ENCODE assay signal across 8 cellular contexts in genomic region chr2:120109186-120110061, GRCh38.
A peak's percentile ranks its signal among the peaks of the same experiment; 100 is the strongest.
DNase-seq lines count a peak whose midpoint lies in the region; ATAC-seq and TF ChIP-seq lines count a peak whose summit lies in the region.

No MANE protein-coding gene starts in this region.

- peaks cover 54% of the 10 kb centered on the region for H3K36me3 ChIP-seq in endodermal cell (ENCODE audit: control insufficient read depth, insufficient read depth, low read length)
- no peaks in the 10 kb centered on the region for H3K36me3 ChIP-seq in naive thymus-derived CD4-positive, alpha-beta T cell (ENCODE audit: control insufficient read depth in 2 of 3, insufficient read depth in 3 of 3, low read length in 3 of 3)

- WGBS in endodermal cell (ENCODE audit: insufficient coverage in 1 of 2, insufficient read length in 1 of 2), 2 experiments: 79 to 90% methylated on average over 2 to 3 of the region's 3 CpGs

- no peaks in the 10 kb centered on the region for H3K27me3 Mint-ChIP-seq in activated CD4-positive, alpha-beta T cell treated with anti-CD3 and anti-CD28 coated beads for 36 hours
- H3K27me3 Mint-ChIP-seq in endodermal cell (ENCODE audit: insufficient read depth): no peaks in the 10 kb centered on the region
- H3K27me3 Mint-ChIP-seq in naive thymus-derived CD4-positive, alpha-beta T cell: peaks cover 0 to 33% (median 0%) of the 10 kb centered on the region in 5 donors
- no peaks in the 10 kb centered on the region for H3K27me3 Mint-ChIP-seq in WTC11 (ENCODE audit: low read depth)

- peaks cover 3% of the 10 kb centered on the region for H3K36me3 Mint-ChIP-seq in activated CD4-positive, alpha-beta T cell treated with anti-CD3 and anti-CD28 coated beads for 36 hours (ENCODE audit: low read depth)
- peaks cover 13% of the 10 kb centered on the region for H3K36me3 Mint-ChIP-seq in endodermal cell (ENCODE audit: low read depth)
- peaks cover 0 to 17% (median 5%) of the 10 kb centered on the region in 5 donors for H3K36me3 Mint-ChIP-seq in naive thymus-derived CD4-positive, alpha-beta T cell
- H3K36me3 Mint-ChIP-seq in WTC11: no peaks in the 10 kb centered on the region

- H3K4me3 Mint-ChIP-seq in activated CD4-positive, alpha-beta T cell treated with anti-CD3 and anti-CD28 coated beads for 36 hours: peak overlapping the region; percentile 3
- no peak overlapping the region for H3K4me3 Mint-ChIP-seq in endodermal cell
- peak overlapping the region; percentile 30 to 87 (median 70) for H3K4me3 Mint-ChIP-seq in naive thymus-derived CD4-positive, alpha-beta T cell
- H3K4me3 Mint-ChIP-seq in WTC11: no peak overlapping the region

- ATAC-seq in activated CD4-positive, alpha-beta T cell treated with anti-CD3 and anti-CD28 coated beads for 36 hours: peak; percentile 78
- ATAC-seq in naive thymus-derived CD4-positive, alpha-beta T cell: peak; percentile 80
- ATAC-seq in WTC11: no peak

- no peak for TF ChIP-seq CTCF in endodermal cell (conservative IDR thresholded peaks at IDR 0.05)
- no peak for TF ChIP-seq CTCF in WTC11 (IDR thresholded peaks at IDR 0.05)

- peak overlapping the region; percentile 22 for H3K4me3 ChIP-seq in endodermal cell (ENCODE audit: low read length)
- peak overlapping the region; percentile 34 for H3K4me3 ChIP-seq in naive thymus-derived CD4-positive, alpha-beta T cell (ENCODE audit: low read length)

- no peaks in the 10 kb centered on the region for H3K9me3 ChIP-seq in endodermal cell (ENCODE audit: control insufficient read depth, low read length)
- H3K9me3 ChIP-seq in naive thymus-derived CD4-positive, alpha-beta T cell (ENCODE audit: control insufficient read depth in 2 of 3, low read length in 3 of 3): no peaks in the 10 kb centered on the region

- no peak for DNase-seq in activated CD4-positive, alpha-beta T cell treated with anti-CD3 and anti-CD28 coated beads for 36 hours
- no peak for DNase-seq in activated CD4-positive, alpha-beta T cell treated with anti-CD3 and anti-CD28 coated beads, Interleukin-2, amount 50 U/mL, for 1 hour
- DNase-seq in HPDE6-E6E7 (ENCODE audit: extremely low spot score) (peak; percentile 10), SHP77 (lab: John Stamatoyannopoulos, UW) (peak; percentile 7 to 12), endodermal cell (no peak), NCI-H2107 (lab: John Stamatoyannopoulos, UW) (no peak), WTC11 (ENCODE audit: low spot score) (no peak)
- peak in 7 of 9 donors; percentile 14 to 73 (median 67) for DNase-seq in naive thymus-derived CD4-positive, alpha-beta T cell

- peaks cover 4% of the 10 kb centered on the region for H3K9me3 Mint-ChIP-seq in activated CD4-positive, alpha-beta T cell treated with anti-CD3 and anti-CD28 coated beads for 36 hours (ENCODE audit: low read depth)
- H3K9me3 Mint-ChIP-seq in endodermal cell (no peaks in the 10 kb centered on the region), WTC11 (no peaks in the 10 kb centered on the region)
- H3K9me3 Mint-ChIP-seq in naive thymus-derived CD4-positive, alpha-beta T cell: peaks cover 0 to 9% (median 0%) of the 10 kb centered on the region in 11 donors

- CTCF ChIA-PET in activated CD4-positive, alpha-beta T cell treated with anti-CD3 and anti-CD28 coated beads for 36 hours (lab: Charles Lee): interaction anchor here (0.6 to 6.6 kb wide), 18 partner anchors 8 to 1483 kb away, joined by 3 to 82 read pairs (median 4); no protein-coding TSS in a partner anchor
- CTCF ChIA-PET in naive thymus-derived CD4-positive, alpha-beta T cell (lab: Charles Lee): interaction anchor here (0.8 to 4.8 kb wide), 12 partner anchors 9 to 405 kb away, joined by 3 to 60 read pairs (median 3); no protein-coding TSS in a partner anchor
- CTCF ChIA-PET in WTC11 (lab: Charles Lee): no interaction called here

- H3K4me1 Mint-ChIP-seq in activated CD4-positive, alpha-beta T cell treated with anti-CD3 and anti-CD28 coated beads for 36 hours: peaks cover 28% of the 10 kb centered on the region
- H3K4me1 Mint-ChIP-seq in endodermal cell (peaks cover 19% of the 10 kb centered on the region), WTC11 (no peaks in the 10 kb centered on the region)
- H3K4me1 Mint-ChIP-seq in naive thymus-derived CD4-positive, alpha-beta T cell: peaks cover 19 to 44% (median 36%) of the 10 kb centered on the region in 7 donors

- peak overlapping the region; percentile 88 for H3K27ac Mint-ChIP-seq in activated CD4-positive, alpha-beta T cell treated with anti-CD3 and anti-CD28 coated beads for 36 hours
- H3K27ac Mint-ChIP-seq in endodermal cell: no peak overlapping the region
- H3K27ac Mint-ChIP-seq in naive thymus-derived CD4-positive, alpha-beta T cell: peak overlapping the region; percentile 10 to 90 (median 72)
- H3K27ac Mint-ChIP-seq in WTC11: no peak overlapping the region

- intact Hi-C loops in activated CD4-positive, alpha-beta T cell treated with anti-CD3 and anti-CD28 coated beads for 36 hours (cut with DNase I, micrococcal nuclease): loop anchor here (1.0 to 10.0 kb wide), 8 partner anchors 66 to 571 kb away; partner anchors contain the start of gene EPB41L5 (in 1 of the 2)
- intact Hi-C loops in naive thymus-derived CD4-positive, alpha-beta T cell (cut with micrococcal nuclease): loop anchor here (1.0 to 5.0 kb wide), 13 partner anchors 66 to 571 kb away; partner anchors contain the start of genes PTPN4 (in 2 of the 2), RALB (in 1 of the 2) and TMEM185B (in 1 of the 2)

- H3K4me1 ChIP-seq in endodermal cell (ENCODE audit: control insufficient read depth, insufficient read depth, low read length): peaks cover 7% of the 10 kb centered on the region
- peaks cover 17 to 21% of the 10 kb centered on the region in 2 donors for H3K4me1 ChIP-seq in naive thymus-derived CD4-positive, alpha-beta T cell (ENCODE audit: control insufficient read depth in 2 of 2, insufficient read depth in 2 of 2, low read length in 2 of 2)

- H3K27ac ChIP-seq in endodermal cell (ENCODE audit: low read depth, low read length): no peak overlapping the region
- peak overlapping the region; percentile 39 for H3K27ac ChIP-seq in naive thymus-derived CD4-positive, alpha-beta T cell (ENCODE audit: low read depth, low read length)

- POLR2A ChIA-PET in activated CD4-positive, alpha-beta T cell treated with anti-CD3 and anti-CD28 coated beads for 36 hours (lab: Charles Lee): no interaction called here
- POLR2A ChIA-PET in naive thymus-derived CD4-positive, alpha-beta T cell (lab: Charles Lee): interaction anchor here (0.6 to 2.7 kb wide), 8 partner anchors 64 to 431 kb away, joined by 3 to 30 read pairs (median 3); partner anchors contain the start of gene TMEM177
- POLR2A ChIA-PET in WTC11 (lab: Charles Lee): no interaction called here

- H3K9ac ChIP-seq in endodermal cell (ENCODE audit: extremely low read depth, low read length, poor library complexity, severe bottlenecking): no peak overlapping the region

- H3K27me3 ChIP-seq in endodermal cell (ENCODE audit: control insufficient read depth, insufficient read depth, low read length, poor library complexity, severe bottlenecking): no peaks in the 10 kb centered on the region
- H3K27me3 ChIP-seq in naive thymus-derived CD4-positive, alpha-beta T cell (ENCODE audit: control insufficient read depth in 2 of 2, insufficient read depth in 2 of 2, low read length in 2 of 2): no peaks in the 10 kb centered on the region

TF ChIP-seq in WTC11, 78 proteins besides CTCF, POLR2A, EP300 and RAD21 (continues in another document):
- TF ChIP-seq MXD4 (CRISPR knock-in tag; IDR thresholded peaks at IDR 0.05; ENCODE audit: borderline replicate concordance) (no peak), ATF2 (CRISPR knock-in tag; IDR thresholded peaks at IDR 0.05; ENCODE audit: borderline replicate concordance, low read depth) (no peak), ZNF232 (CRISPR knock-in tag; IDR thresholded peaks at IDR 0.05) (no peak), PRRX2 (CRISPR knock-in tag; IDR thresholded peaks at IDR 0.05) (no peak), SOX15 (CRISPR knock-in tag; IDR thresholded peaks at IDR 0.05) (no peak), TEAD1 (CRISPR knock-in tag; IDR thresholded peaks at IDR 0.05) (no peak), MYBL2 (CRISPR knock-in tag; IDR thresholded peaks at IDR 0.05) (no peak), ZNF263 (CRISPR knock-in tag; IDR thresholded peaks at IDR 0.05; ENCODE audit: low read depth) (no peak), SMAD3 (CRISPR knock-in tag; IDR thresholded peaks at IDR 0.05; ENCODE audit: borderline replicate concordance) (no peak), CBFB (CRISPR knock-in tag; IDR thresholded peaks at IDR 0.05; ENCODE audit: low read depth) (no peak)
- TF ChIP-seq, protein P1, sequence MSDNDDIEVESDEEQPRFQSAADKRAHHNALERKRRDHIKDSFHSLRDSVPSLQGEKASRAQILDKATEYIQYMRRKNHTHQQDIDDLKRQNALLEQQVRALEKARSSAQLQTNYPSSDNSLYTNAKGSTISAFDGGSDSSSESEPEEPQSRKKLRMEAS (CRISPR knock-in tag; IDR thresholded peaks at IDR 0.05): no peak

Comparison
In these comparisons a context has a peak if more than half of its experiments do, and no peak if none do; other contexts are left out.
1. DNase-seq: peak in HPDE6-E6E7 (single experiment), SHP77 (2 of 2) and naive thymus-derived CD4-positive, alpha-beta T cell (7 of 9); none in activated CD4-positive, alpha-beta T cell treated with anti-CD3 and anti-CD28 coated beads for 36 hours (single experiment), activated CD4-positive, alpha-beta T cell treated with anti-CD3 and anti-CD28 coated beads, Interleukin-2, amount 50 U/mL, for 1 hour (single experiment), endodermal cell (single experiment), NCI-H2107 (single experiment) and WTC11 (single experiment).
2. H3K27ac Mint-ChIP-seq: peak in activated CD4-positive, alpha-beta T cell treated with anti-CD3 and anti-CD28 coated beads for 36 hours (single experiment) and naive thymus-derived CD4-positive, alpha-beta T cell (9 of 9); none in endodermal cell (single experiment) and WTC11 (single experiment).
3. H3K4me3 Mint-ChIP-seq: peak in activated CD4-positive, alpha-beta T cell treated with anti-CD3 and anti-CD28 coated beads for 36 hours (single experiment) and naive thymus-derived CD4-positive, alpha-beta T cell (10 of 10); none in endodermal cell (single experiment) and WTC11 (single experiment).